In the genomic region with DNA sequence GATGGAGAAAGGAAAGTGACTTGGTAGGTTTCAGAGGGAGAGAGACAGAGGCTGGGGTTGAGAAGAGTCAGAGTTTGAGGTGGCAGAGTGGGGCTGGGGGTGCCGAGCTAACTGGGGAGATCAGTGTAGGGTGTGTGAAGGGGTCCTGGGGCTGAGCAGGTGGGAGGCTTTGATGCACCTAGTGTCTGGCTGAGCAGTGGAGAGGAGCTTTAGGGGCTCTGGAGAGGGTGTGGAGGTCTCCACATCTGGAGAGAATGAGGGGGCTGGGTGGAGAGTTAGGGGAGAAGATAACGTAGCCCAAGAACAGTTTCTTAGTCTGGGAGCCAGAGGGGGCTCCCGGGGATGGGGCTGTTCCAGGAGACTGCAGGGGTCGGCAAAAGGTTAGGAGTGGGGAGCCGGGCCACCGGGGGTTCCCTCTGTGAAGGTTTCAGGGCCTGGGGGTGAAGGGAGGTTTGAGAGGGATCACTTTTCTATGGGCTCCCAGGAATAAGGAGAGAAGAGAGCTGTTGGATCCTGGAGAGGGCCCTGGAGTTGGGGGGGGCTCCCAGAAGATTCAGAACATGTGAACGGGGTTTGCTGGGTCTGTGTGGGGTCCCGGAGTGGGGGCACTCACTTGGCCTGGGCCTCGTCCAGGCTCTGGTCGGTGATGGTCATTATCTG, we compare ENCODE assay signal across 6 cellular contexts. TPM values are rescaled to one million over a fixed set of nuclear protein-coding genes. Genes with fewer than 3 reads are reported as not detected.
DNase-seq lines count a peak whose midpoint lies in the region; TF ChIP-seq lines count a peak whose summit lies in the region.

No MANE protein-coding gene starts in this region.

- 4% methylated on average over 6 of the region's 10 CpGs for WGBS in esophagus muscularis mucosa
- 1 to 2% (median 2%) methylated on average over 8 to 10 of the region's 10 CpGs for WGBS in spleen, 5 donors

- H4K20me1 ChIP-seq in OCI-LY7 (ENCODE audit: insufficient read depth, low read length): no peaks in the 10 kb centered on the region

- TF ChIP-seq EP300 in esophagus muscularis mucosa (IDR thresholded peaks at IDR 0.05): no peak

- BruUV-seq in OCI-LY7 (replicated peaks; lab: Mats Ljungman, UMichigan): no TSS peak

- peaks cover 57% of the 10 kb centered on the region for H3K4me1 ChIP-seq in OCI-LY7 (ENCODE audit: insufficient read depth, low read length, poor library complexity, severe bottlenecking)
- peaks cover 70 to 83% (median 80%) of the 10 kb centered on the region in 4 donors for H3K4me1 ChIP-seq in esophagus muscularis mucosa
- H3K4me1 ChIP-seq in spleen: peaks cover 53 to 94% (median 80%) of the 10 kb centered on the region in 6 donors

- intact Hi-C loops in OCI-LY7 (cut with micrococcal nuclease; ENCODE audit: unreplicated experiment): no loop called here
- intact Hi-C loops in esophagus muscularis mucosa (cut with DNase I): no loop called here
- intact Hi-C loops in spleen (cut with DNase I; ENCODE audit: low total_unique reads): no loop called here

- POLR2A ChIA-PET in OCI-LY7 (lab: Charles Lee): interaction anchor here (0.8 to 3.3 kb wide), 3 partner anchors 10 to 78 kb away, joined by 3 to 16 read pairs (median 3); partner anchors contain the start of gene AGPAT1

- H3K27me3 ChIP-seq in esophagus muscularis mucosa (no peaks in the 10 kb centered on the region), spleen (replicated peaks in 1 of 7) (no peaks in the 10 kb centered on the region)

- no peak for TF ChIP-seq POLR2A in esophagus muscularis mucosa (IDR thresholded peaks at IDR 0.05; ENCODE audit: low read depth)
- TF ChIP-seq POLR2A in spleen (IDR thresholded peaks at IDR 0.05): no peak

- H3K4me2 ChIP-seq in OCI-LY7 (ENCODE audit: low read length): peak overlapping the region; percentile 86

- H3K36me3 ChIP-seq in OCI-LY7 (ENCODE audit: insufficient read depth, low read length) (peaks cover 33% of the 10 kb centered on the region), esophagus muscularis mucosa (peaks cover 16 to 24% (median 22%) of the 10 kb centered on the region in 4 donors), spleen (peaks cover 0 to 43% (median 21%) of the 10 kb centered on the region in 6 donors)

- H3K27ac ChIP-seq in OCI-LY7 (ENCODE audit: low read depth, low read length, poor library complexity, severe bottlenecking) (peak overlapping the region; percentile 79), esophagus muscularis mucosa (replicated peaks in 1 of 4) (peak overlapping the region; percentile 90 to 99 (median 98)), spleen (peak overlapping the region; percentile 91 to 100 (median 98))

- H3K9me2 ChIP-seq in OCI-LY7 (ENCODE audit: insufficient read depth, low read length): no peaks in the 10 kb centered on the region

- no peak for DNase-seq in OCI-LY7 (ENCODE audit: low spot score)
- no peak for DNase-seq in esophagus muscularis mucosa (ENCODE audit: extremely low spot score)
- no peak for DNase-seq in spleen
- no peak for DNase-seq in Ammon's horn (ENCODE audit: low spot score)
- DNase-seq in SIG-M5 (lab: John Stamatoyannopoulos, UW): no peak
- DNase-seq in DMS153 (lab: John Stamatoyannopoulos, UW): no peak

- H3K9me3 ChIP-seq in OCI-LY7 (ENCODE audit: low read length) (no peaks in the 10 kb centered on the region), esophagus muscularis mucosa (no peaks in the 10 kb centered on the region), spleen (no peaks in the 10 kb centered on the region)

- peak overlapping the region; percentile 92 for H3K4me3 ChIP-seq in OCI-LY7 (ENCODE audit: low read depth, low read length, poor library complexity, severe bottlenecking)
- H3K4me3 ChIP-seq in esophagus muscularis mucosa: peak overlapping the region; percentile 66 to 92 (median 84)
- H3K4me3 ChIP-seq in spleen: peak overlapping the region; percentile 61 to 89 (median 73)

- CTCF ChIA-PET in OCI-LY7 (lab: Charles Lee; ENCODE audit: unreplicated experiment): no interaction called here

- peaks cover 31% of the 10 kb centered on the region; the same call in 1 of the 2 replicates for H3K79me2 ChIP-seq in OCI-LY7 (ENCODE audit: insufficient read depth, low read depth, low read length)

- no peak for TF ChIP-seq CTCF in OCI-LY7 (conservative IDR thresholded peaks at IDR 0.05; ENCODE audit: low read length)
- TF ChIP-seq CTCF in esophagus muscularis mucosa (IDR thresholded peaks at IDR 0.05): peak in 1 of 3 experiments; percentile 3
- no peak for TF ChIP-seq CTCF in spleen (IDR thresholded peaks at IDR 0.05 in 8 of 11, conservative IDR thresholded peaks at IDR 0.05 in 3 of 11)

- no peak overlapping the region for H2AFZ ChIP-seq in OCI-LY7 (ENCODE audit: low read length)

RNA-seq across cellular contexts. Expression of gene PBX2, which starts 0.8 kb away (rescaled TPM):
- 23.1 and 23.7 TPM in 2 replicates for total RNA-seq in OCI-LY7 (2014; rRNA removed; shearing (Covaris generic))
- total RNA-seq in OCI-LY7 (2022) (77.3 and 80.5 TPM in 2 replicates), esophagus muscularis mucosa (10 to 100 TPM; 43.6 to 95.9 (median 59.3) TPM), spleen (100 to 1,000 TPM in 4 of 7 donors, 10 to 100 TPM in 3; 77.6 to 160 (median 130) TPM)
- polyA plus RNA-seq in spleen: 10 to 100 TPM; 29.6 to 85.2 (median 41.2) TPM

RNA-seq across cellular contexts. Expression of gene GPSM3, which starts 3.2 kb away (rescaled TPM):
- total RNA-seq in OCI-LY7 (2014; rRNA removed; shearing (Covaris generic)): 94.4 and 101 TPM in 2 replicates
- total RNA-seq in OCI-LY7 (2022) (99.9 and 100 TPM in 2 replicates), esophagus muscularis mucosa (10 to 100 TPM in 1 of 4 donors, 1 to 10 TPM in 3; 5.7 to 17.4 (median 8.6) TPM), spleen (100 to 1,000 TPM; 140 to 215 (median 187) TPM)
- 100 to 1,000 TPM; 202 to 263 (median 233) TPM for polyA plus RNA-seq in spleen

RNA-seq across cellular contexts. Expression of gene AGER, which starts 5.2 kb away (rescaled TPM):
- total RNA-seq in OCI-LY7 (2014; rRNA removed; shearing (Covaris generic)): 6.6 and 6.7 TPM in 2 replicates
- total RNA-seq in OCI-LY7 (2022) (26.9 and 29.9 TPM in 2 replicates), esophagus muscularis mucosa (1 to 10 TPM in 3 of 4 donors, under 1 TPM in 1; 0.83 to 5.9 (median 3.8) TPM), spleen (10 to 100 TPM in 6 of 7 donors, 1 to 10 TPM in 1; 7.4 to 32.9 (median 21.3) TPM)
- polyA plus RNA-seq in spleen: 10 to 100 TPM; 24.1 to 50.9 (median 38.0) TPM

RNA-seq across cellular contexts. Expression of gene RNF5, which starts 11.0 kb away (rescaled TPM):
- total RNA-seq in OCI-LY7 (2014; rRNA removed; shearing (Covaris generic)): 51.3 and 59.9 TPM in 2 replicates
- total RNA-seq in OCI-LY7 (2022): 50.6 and 56.1 TPM in 2 replicates
- 10 to 100 TPM; 76.2 to 91.4 (median 88.5) TPM for total RNA-seq in esophagus muscularis mucosa
- 10 to 100 TPM; 36.0 to 70.3 (median 46.0) TPM for total RNA-seq in spleen
- polyA plus RNA-seq in spleen: 10 to 100 TPM; 52.2 to 77.8 (median 69.9) TPM

RNA-seq across cellular contexts. Expression of gene AGPAT1, which starts 13.3 kb away (rescaled TPM):
- 18.0 and 24.5 TPM in 2 replicates for total RNA-seq in OCI-LY7 (2014; rRNA removed; shearing (Covaris generic))
- total RNA-seq in OCI-LY7 (2022) (28.1 and 30.1 TPM in 2 replicates), esophagus muscularis mucosa (10 to 100 TPM; 52.7 to 76.7 (median 68.9) TPM), spleen (10 to 100 TPM; 27.9 to 39.7 (median 35.6) TPM)
- 10 to 100 TPM; 13.6 to 23.3 (median 18.4) TPM for polyA plus RNA-seq in spleen

Comparison
In these comparisons a context has a peak if more than half of its experiments do, and no peak if none do; other contexts are left out.
1. RNA of gene GPSM3, which starts 3.2 kb away (total RNA-seq): 140 to 215 TPM in spleen and 94.4 to 101 TPM in OCI-LY7; 5.7 to 17.4 TPM in esophagus muscularis mucosa; every median in the first group is over 4 times any median in the second.
2. Peak in every context shown above with its lines, with median percentiles within 50 percentile points of each other: H3K27ac ChIP-seq and H3K4me3 ChIP-seq.